15 cellular contexts compared by ENCODE assay signal in the genomic region with DNA sequence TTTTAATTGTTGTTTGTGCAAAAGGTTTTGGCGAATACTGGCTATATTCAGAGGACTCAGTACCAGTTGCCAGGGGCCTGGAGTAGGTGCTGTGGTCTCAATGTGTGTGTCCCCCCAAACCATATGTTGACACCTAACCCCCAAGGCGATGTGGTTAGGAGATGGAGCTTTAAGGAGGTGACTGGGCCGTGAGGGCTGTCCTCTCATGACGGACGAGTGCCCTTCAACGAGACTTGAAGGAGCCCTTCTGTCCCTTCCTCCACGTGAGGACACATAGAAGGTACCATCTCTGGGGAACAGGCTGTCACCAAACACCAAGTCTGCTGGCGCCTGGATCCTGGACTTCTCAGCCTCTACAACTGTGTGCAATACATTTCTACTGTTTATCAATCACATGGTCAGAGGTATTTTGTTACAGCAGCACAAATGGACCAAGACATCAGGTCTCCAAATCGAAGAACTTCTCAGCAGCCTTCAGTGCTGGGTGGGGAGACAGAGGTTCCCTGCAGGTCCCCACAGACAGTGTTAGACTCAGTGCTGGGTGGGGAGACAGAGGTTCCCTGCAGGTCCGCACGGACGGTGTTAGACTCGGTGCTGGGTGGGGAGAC. TPM values are rescaled to one million over a fixed set of nuclear protein-coding genes. Genes with fewer than 3 reads are reported as not detected.
A peak's percentile ranks its signal among the peaks of the same experiment; 100 is the strongest.
DNase-seq lines count a peak whose midpoint lies in the region; ATAC-seq, FAIRE-seq and TF ChIP-seq lines count a peak whose summit lies in the region.
"Had no signal": no experiment of that assay in that cellular context is flagged by ENCODE, and none has a peak within 500 bp of the region (broad histone marks: within the 10 kb centered on the region; RNA-seq: fewer than 3 reads in every experiment).

No MANE protein-coding gene starts in this region.

- peaks cover 5 to 22% of the 10 kb centered on the region in 2 donors for H3K4me1 ChIP-seq in kidney (ENCODE audit: control insufficient read depth in 1 of 2, insufficient read depth in 1 of 2, low read depth in 1 of 2, low read length in 2 of 2)
- H3K4me1 ChIP-seq in tibial nerve, result peaks cover 0 to 35% (median 9%) of the 10 kb centered on the region in 4 donors

- H3K4me3 ChIP-seq in kidney (ENCODE audit: low read length in 2 of 2), result no peak overlapping the region
- H3K4me3 ChIP-seq in tibial nerve, result no peak overlapping the region
- H3K4me3 ChIP-seq: dorsolateral prefrontal cortex, psoas muscle, testis had no signal

- no peaks in the 10 kb centered on the region for H3K9me3 Mint-ChIP-seq in activated T-helper 17 cell treated with anti-CD3 and anti-CD28 coated beads, Interleukin-2, amount 50 U/mL, for 72 hours

- TF ChIP-seq EP300 in tibial nerve (IDR thresholded peaks at IDR 0.05), result no peak

- H3K36me3 ChIP-seq in kidney (ENCODE audit: control insufficient read depth in 1 of 2, insufficient read depth in 2 of 2, low read length in 2 of 2), result no peaks in the 10 kb centered on the region
- no peaks in the 10 kb centered on the region for H3K36me3 ChIP-seq in tibial nerve

- no peak overlapping the region for H3K9ac ChIP-seq in kidney (ENCODE audit: low read length in 2 of 2)

- H3K9me3 ChIP-seq in kidney (ENCODE audit: control insufficient read depth in 1 of 2, low read length in 2 of 2), result no peaks in the 10 kb centered on the region
- no peaks in the 10 kb centered on the region for H3K9me3 ChIP-seq in tibial nerve
- H3K9me3 ChIP-seq: psoas muscle, testis had no signal

- no peaks in the 10 kb centered on the region for H3K36me3 Mint-ChIP-seq in activated T-helper 17 cell treated with anti-CD3 and anti-CD28 coated beads, Interleukin-2, amount 50 U/mL, for 72 hours (ENCODE audit: low read depth)

- TF ChIP-seq POLR2A in tibial nerve (IDR thresholded peaks at IDR 0.05), result no peak

- no peak overlapping the region for H3K4me3 Mint-ChIP-seq in activated T-helper 17 cell treated with anti-CD3 and anti-CD28 coated beads, Interleukin-2, amount 50 U/mL, for 72 hours

- H3K4me1 Mint-ChIP-seq in activated T-helper 17 cell treated with anti-CD3 and anti-CD28 coated beads, Interleukin-2, amount 50 U/mL, for 72 hours, result peaks cover 10% of the 10 kb centered on the region

- FAIRE-seq in kidney (lab: Jason Lieb, UNC), result no peak
- FAIRE-seq: astrocyte had no signal

- H3K27ac Mint-ChIP-seq in activated T-helper 17 cell treated with anti-CD3 and anti-CD28 coated beads, Interleukin-2, amount 50 U/mL, for 72 hours, result peak overlapping the region; percentile 89

- ATAC-seq in activated T-helper 17 cell treated with anti-CD3 and anti-CD28 coated beads, Interleukin-2, amount 50 U/mL, for 72 hours (replicated peaks), result no peak
- ATAC-seq in HG02763 (IDR thresholded peaks at IDR 0.05; ENCODE audit: unreplicated experiment) (no peak), GM21825 (IDR thresholded peaks at IDR 0.05; ENCODE audit: unreplicated experiment) (no peak)
- ATAC-seq: psoas muscle had no signal

- peak; percentile 34 for DNase-seq in activated effector memory CD4-positive, alpha-beta T cell treated with anti-CD3 and anti-CD28 coated beads, Interleukin-2, amount 50 U/mL, for 16 hours
- no peak for DNase-seq in activated effector memory CD4-positive, alpha-beta T cell treated with Interleukin-2 at 50 U/mL for 16 hours
- peak; percentile 34 for DNase-seq in kidney
- peak; percentile 3 to 6 for DNase-seq in tibial nerve (ENCODE audit: low spot score in 2 of 2)
- DNase-seq in SHP77 treated with DMSO at 0.1 percent for 48 hours (lab: John Stamatoyannopoulos, UW), result no peak
- DNase-seq: ACHN, NCI-H2081, NCI-H69 had no signal

- TF ChIP-seq CTCF in kidney (IDR thresholded peaks at IDR 0.05; ENCODE audit: borderline replicate concordance, extremely low read depth, insufficient read depth), result no peak
- no peak for TF ChIP-seq CTCF in tibial nerve (IDR thresholded peaks at IDR 0.05)

- no peaks in the 10 kb centered on the region for H3K27me3 Mint-ChIP-seq in activated T-helper 17 cell treated with anti-CD3 and anti-CD28 coated beads, Interleukin-2, amount 50 U/mL, for 72 hours

- H3K27me3 ChIP-seq in tibial nerve, result no peaks in the 10 kb centered on the region
- H3K27me3 ChIP-seq: dorsolateral prefrontal cortex, testis had no signal

- H3K27ac ChIP-seq in kidney (ENCODE audit: low read depth in 2 of 2, low read length in 2 of 2), result no peak overlapping the region
- peak overlapping the region in 2 of 4 donors; percentile 59 to 72 for H3K27ac ChIP-seq in tibial nerve

- 89 to 94% methylated on average over 13 of the region's 13 CpGs for WGBS in tibial nerve, 2 donors

- intact Hi-C loops in kidney (cut with DNase I), result no loop called here

RNA-seq across cellular contexts. Expression of gene METRNL, which starts 24.8 kb away (rescaled TPM):
- 10 to 100 TPM; 21.9 to 43.4 TPM for total RNA-seq in activated T-helper 17 cell treated with anti-CD3 and anti-CD28 coated beads, Interleukin-2, amount 50 U/mL, for 72 hours
- total RNA-seq in kidney, result 61.5 TPM
- polyA plus RNA-seq in kidney (ENCODE audit: insufficient read depth, low read depth, low replicate concordance), result 107 TPM
- 100 to 1,000 TPM; 112 to 162 (median 147) TPM for total RNA-seq in tibial nerve

Comparison
In these comparisons a context has a peak if more than half of its experiments do, and no peak if none do; other contexts are left out.
1. DNase-seq: peak in activated effector memory CD4-positive, alpha-beta T cell treated with anti-CD3 and anti-CD28 coated beads, Interleukin-2, amount 50 U/mL, for 16 hours (single experiment), kidney (single experiment) and tibial nerve (2 of 2); none in activated effector memory CD4-positive, alpha-beta T cell treated with Interleukin-2 at 50 U/mL for 16 hours (single experiment) and SHP77 treated with DMSO at 0.1 percent for 48 hours (single experiment).